ENCODE assay signal across 1 cellular context in genomic region chr10:68586622-68587325, GRCh38.
TF ChIP-seq lines count a peak whose summit lies in the region.

No MANE protein-coding gene starts in this region.

TF ChIP-seq in K562, 482 proteins besides CTCF, POLR2A, EP300 and RAD21 (continued from another document):
- TF ChIP-seq, protein P1, sequence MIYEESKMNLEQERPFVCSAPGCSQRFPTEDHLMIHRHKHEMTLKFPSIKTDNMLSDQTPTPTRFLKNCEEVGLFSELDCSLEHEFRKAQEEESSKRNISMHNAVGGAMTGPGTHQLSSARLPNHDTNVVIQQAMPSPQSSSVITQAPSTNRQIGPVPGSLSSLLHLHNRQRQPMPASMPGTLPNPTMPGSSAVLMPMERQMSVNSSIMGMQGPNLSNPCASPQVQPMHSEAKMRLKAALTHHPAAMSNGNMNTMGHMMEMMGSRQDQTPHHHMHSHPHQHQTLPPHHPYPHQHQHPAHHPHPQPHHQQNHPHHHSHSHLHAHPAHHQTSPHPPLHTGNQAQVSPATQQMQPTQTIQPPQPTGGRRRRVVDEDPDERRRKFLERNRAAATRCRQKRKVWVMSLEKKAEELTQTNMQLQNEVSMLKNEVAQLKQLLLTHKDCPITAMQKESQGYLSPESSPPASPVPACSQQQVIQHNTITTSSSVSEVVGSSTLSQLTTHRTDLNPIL (CRISPR knock-in tag; IDR thresholded peaks at IDR 0.05), result no peak
- no peak for TF ChIP-seq PML (IDR thresholded peaks at IDR 0.05; ENCODE audit: low read length)
